ENCODE assay signal across 2 cellular contexts in the genomic region with DNA sequence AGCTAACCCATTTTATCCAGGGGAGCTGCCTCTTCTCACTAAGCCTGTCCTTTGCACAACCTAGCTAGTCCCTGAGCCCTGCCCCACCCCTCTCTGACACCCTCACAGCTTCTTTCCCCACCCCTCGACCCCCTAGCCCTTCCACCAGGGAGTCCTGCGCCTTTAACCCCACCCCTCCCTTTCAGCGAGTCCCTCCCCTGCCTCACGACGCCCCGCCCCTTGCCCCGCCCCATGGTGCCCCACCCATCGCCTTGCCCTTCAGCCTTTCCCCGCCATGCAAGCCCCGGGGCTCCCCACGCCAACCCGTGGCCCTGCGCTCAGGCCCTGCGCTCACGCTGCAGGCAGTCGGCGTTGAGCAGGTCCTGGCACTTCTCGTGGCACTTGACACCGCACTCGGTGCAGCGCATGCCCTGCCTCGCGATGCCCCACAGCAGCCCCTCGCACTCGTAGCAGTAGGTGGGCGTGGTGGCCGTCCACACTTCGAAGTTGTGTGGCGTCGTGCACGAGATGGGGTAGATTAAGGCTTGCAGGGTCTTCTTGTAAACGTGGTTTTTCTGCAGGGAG.
TF ChIP-seq lines count a peak whose summit lies in the region.

No MANE protein-coding gene starts in this region.

TF ChIP-seq in SK-N-SH treated with all-trans-retinoic acid at 6 μM for 48 hours, 23 proteins besides CTCF, POLR2A, EP300 and RAD21 (continued from another document):
- TF ChIP-seq SNAI2 (CRISPR knock-in tag; IDR thresholded peaks at IDR 0.05) (no peak), ZNF565 (CRISPR knock-in tag; conservative IDR thresholded peaks at IDR 0.05; ENCODE audit: low read depth) (no peak)

TF ChIP-seq in GM23338, 12 proteins besides CTCF, POLR2A, EP300 and RAD21 (continued from another document):
- TF ChIP-seq, protein P1, sequence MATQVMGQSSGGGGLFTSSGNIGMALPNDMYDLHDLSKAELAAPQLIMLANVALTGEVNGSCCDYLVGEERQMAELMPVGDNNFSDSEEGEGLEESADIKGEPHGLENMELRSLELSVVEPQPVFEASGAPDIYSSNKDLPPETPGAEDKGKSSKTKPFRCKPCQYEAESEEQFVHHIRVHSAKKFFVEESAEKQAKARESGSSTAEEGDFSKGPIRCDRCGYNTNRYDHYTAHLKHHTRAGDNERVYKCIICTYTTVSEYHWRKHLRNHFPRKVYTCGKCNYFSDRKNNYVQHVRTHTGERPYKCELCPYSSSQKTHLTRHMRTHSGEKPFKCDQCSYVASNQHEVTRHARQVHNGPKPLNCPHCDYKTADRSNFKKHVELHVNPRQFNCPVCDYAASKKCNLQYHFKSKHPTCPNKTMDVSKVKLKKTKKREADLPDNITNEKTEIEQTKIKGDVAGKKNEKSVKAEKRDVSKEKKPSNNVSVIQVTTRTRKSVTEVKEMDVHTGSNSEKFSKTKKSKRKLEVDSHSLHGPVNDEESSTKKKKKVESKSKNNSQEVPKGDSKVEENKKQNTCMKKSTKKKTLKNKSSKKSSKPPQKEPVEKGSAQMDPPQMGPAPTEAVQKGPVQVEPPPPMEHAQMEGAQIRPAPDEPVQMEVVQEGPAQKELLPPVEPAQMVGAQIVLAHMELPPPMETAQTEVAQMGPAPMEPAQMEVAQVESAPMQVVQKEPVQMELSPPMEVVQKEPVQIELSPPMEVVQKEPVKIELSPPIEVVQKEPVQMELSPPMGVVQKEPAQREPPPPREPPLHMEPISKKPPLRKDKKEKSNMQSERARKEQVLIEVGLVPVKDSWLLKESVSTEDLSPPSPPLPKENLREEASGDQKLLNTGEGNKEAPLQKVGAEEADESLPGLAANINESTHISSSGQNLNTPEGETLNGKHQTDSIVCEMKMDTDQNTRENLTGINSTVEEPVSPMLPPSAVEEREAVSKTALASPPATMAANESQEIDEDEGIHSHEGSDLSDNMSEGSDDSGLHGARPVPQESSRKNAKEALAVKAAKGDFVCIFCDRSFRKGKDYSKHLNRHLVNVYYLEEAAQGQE (IDR thresholded peaks at IDR 0.05; ENCODE audit: unreplicated experiment): no peak
- TF ChIP-seq EZH2 (IDR thresholded peaks at IDR 0.05; ENCODE audit: low read depth, unreplicated experiment): no peak
- TF ChIP-seq NANOG (IDR thresholded peaks at IDR 0.05; ENCODE audit: borderline replicate concordance): no peak
- TF ChIP-seq, protein P2, sequence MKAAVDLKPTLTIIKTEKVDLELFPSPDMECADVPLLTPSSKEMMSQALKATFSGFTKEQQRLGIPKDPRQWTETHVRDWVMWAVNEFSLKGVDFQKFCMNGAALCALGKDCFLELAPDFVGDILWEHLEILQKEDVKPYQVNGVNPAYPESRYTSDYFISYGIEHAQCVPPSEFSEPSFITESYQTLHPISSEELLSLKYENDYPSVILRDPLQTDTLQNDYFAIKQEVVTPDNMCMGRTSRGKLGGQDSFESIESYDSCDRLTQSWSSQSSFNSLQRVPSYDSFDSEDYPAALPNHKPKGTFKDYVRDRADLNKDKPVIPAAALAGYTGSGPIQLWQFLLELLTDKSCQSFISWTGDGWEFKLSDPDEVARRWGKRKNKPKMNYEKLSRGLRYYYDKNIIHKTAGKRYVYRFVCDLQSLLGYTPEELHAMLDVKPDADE (IDR thresholded peaks at IDR 0.05): no peak
- no peak for TF ChIP-seq JUNB (IDR thresholded peaks at IDR 0.05; ENCODE audit: unreplicated experiment)
